Comparison of ENCODE assay signal across 18 cellular contexts in genomic region chr4:164512124-164512523, GRCh38.
DNase-seq lines count a peak whose midpoint lies in the region; ATAC-seq and TF ChIP-seq lines count a peak whose summit lies in the region.
"Had no signal": no experiment of that assay in that cellular context is flagged by ENCODE, and none has a peak within 500 bp of the region (broad histone marks: within the 10 kb centered on the region; RNA-seq: fewer than 3 reads in every experiment).

No MANE protein-coding gene starts in this region.

- ATAC-seq in HG02938 (IDR thresholded peaks at IDR 0.05; ENCODE audit: unreplicated experiment), result peak; percentile 56
- ATAC-seq: PC-3 had no signal

- no peak for TF ChIP-seq POLR2A in NB4 (IDR thresholded peaks at IDR 0.05; ENCODE audit: extremely low read depth, insufficient read length)

- no peak for TF ChIP-seq CTCF in NB4 (IDR thresholded peaks at IDR 0.05; ENCODE audit: low read depth, low read length)

- no peak overlapping the region for H3K4me3 ChIP-seq in NB4 (ENCODE audit: low read depth, low read length)
- H3K4me3 ChIP-seq: SJSA1 had no signal

- DNase-seq in AML-193 (lab: John Stamatoyannopoulos, UW) (peak; percentile 90 to 92), NB4 (ENCODE audit: low read depth) (peak; percentile 12), SKM-1 treated with dmso at 0.1 percent for 144 hours (lab: John Stamatoyannopoulos, UW; ENCODE audit: unreplicated experiment) (peak; percentile 90), ureter (ENCODE audit: low spot score) (no peak), NCI-H524 treated with DMSO at 0.1 percent for 48 hours (lab: John Stamatoyannopoulos, UW) (no peak), DMS53 (lab: John Stamatoyannopoulos, UW) (no peak)
- no peak for DNase-seq in activated CD4-positive, alpha-beta T cell treated with anti-CD3 and anti-CD28 coated beads, Interleukin-2, amount 50 U/mL, for 48 hours
- DNase-seq: 8988T, GOT3, KBM-7, NCI-H1417, NCI-H1930, NCI-H2171 treated with DMSO at 0.1 percent for 48 hours, NCI-H82, PC-3, T-helper 1 cell had no signal

Comparison
In these comparisons a context has a peak if more than half of its experiments do, and no peak if none do; other contexts are left out.
1. DNase-seq: peak in AML-193 (2 of 2), NB4 (single experiment) and SKM-1 treated with dmso at 0.1 percent for 144 hours (single experiment); none in ureter (single experiment), NCI-H524 treated with DMSO at 0.1 percent for 48 hours (single experiment), DMS53 (single experiment) and activated CD4-positive, alpha-beta T cell treated with anti-CD3 and anti-CD28 coated beads, Interleukin-2, amount 50 U/mL, for 48 hours (0 of 2).